8 cellular contexts compared by ENCODE assay signal in genomic region chr1:161621181-161622000, GRCh38. TPM values are rescaled to one million over a fixed set of nuclear protein-coding genes. Genes with fewer than 3 reads are reported as not detected.
DNase-seq lines count a peak whose midpoint lies in the region; ATAC-seq and TF ChIP-seq lines count a peak whose summit lies in the region.
"Not testable (repeated sequence)": the region's sequence is repeated elsewhere in the genome, so short reads cannot be mapped to it uniquely, and the experiment has no call there.

No MANE protein-coding gene starts in this region.

- not testable (repeated sequence) for H3K4ac ChIP-seq in mesendoderm (ENCODE audit: low read depth, low read length)

- not testable (repeated sequence) for DNase-seq in AG04449 (ENCODE audit: low read depth, low spot score); esophagus squamous epithelium (lab: John Stamatoyannopoulos, UW)
- peak; percentile 83 for DNase-seq in HS-5 (ENCODE audit: low read depth)
- DNase-seq in SK-MEL-5 (ENCODE audit: low read depth, low spot score), result peak; percentile 88
- DNase-seq in activated effector memory CD4-positive, alpha-beta T cell treated with anti-CD3 and anti-CD28 coated beads, Interleukin-2, amount 50 U/mL, for 16 hours, result peak; percentile 91
- peak; percentile 95 for DNase-seq in mesendoderm
- peak; percentile 91 for DNase-seq in stimulated activated CD4-positive, alpha-beta T cell treated with anti-CD3 and anti-CD28 coated beads, Interleukin-1b, Interleukin-23, amount 100 ng/mL, for 48 hours

- POLR2A ChIA-PET in AG04449 (lab: Yijun Ruan, JAX), result not testable (repeated sequence)

- not testable (repeated sequence) for H3K79me1 ChIP-seq in mesendoderm (ENCODE audit: low read length)

- peaks cover 0 to 13% (median 0%) of the 10 kb centered on the region in 3 donors for H3K4me1 ChIP-seq in esophagus squamous epithelium
- not testable (repeated sequence) for H3K4me1 ChIP-seq in mesendoderm (ENCODE audit: control insufficient read depth, low read depth, low read length)

- not testable (repeated sequence) for H2BK120ac ChIP-seq in mesendoderm (ENCODE audit: low read depth, low read length)

- peak overlapping the region; percentile 71 for H3K56ac ChIP-seq in mesendoderm (ENCODE audit: low read length)

- CTCF ChIA-PET in AG04449 (lab: Yijun Ruan, JAX), result interaction anchor here (0.9 kb wide), 1 partner anchor 89 kb away, joined by 3 read pairs; no protein-coding TSS in a partner anchor

- 2% methylated on average over 18 to 33 of the region's 41 CpGs for WGBS in esophagus squamous epithelium, 2 donors
- no CpG with 5 or more reads among the region's 41 CpGs for WGBS in mesendoderm (ENCODE audit: extremely low coverage, insufficient coverage, low lambda C conversion rate)

- H3K4me3 ChIP-seq in AG04449 (ENCODE audit: low read depth, low read length), result peak overlapping the region; percentile 66
- peak overlapping the region; percentile 5 to 61 (median 42) for H3K4me3 ChIP-seq in esophagus squamous epithelium
- H3K4me3 ChIP-seq in mesendoderm (ENCODE audit: low read length), result peak overlapping the region; percentile 82

- H3K9ac ChIP-seq in mesendoderm (ENCODE audit: low read length), result peak overlapping the region; percentile 59

- H3K79me2 ChIP-seq in mesendoderm (ENCODE audit: control insufficient read depth, insufficient read depth, low read length), result not testable (repeated sequence)

- not testable (repeated sequence) for H4K8ac ChIP-seq in mesendoderm (ENCODE audit: low read depth, low read length)

- not testable (repeated sequence) for H2BK15ac ChIP-seq in mesendoderm (replicated peaks; ENCODE audit: low read depth)

- peak overlapping the region; percentile 59 for H3K4me2 ChIP-seq in mesendoderm (ENCODE audit: low read length)

- H3K36me3 ChIP-seq in esophagus squamous epithelium; mesendoderm (ENCODE audit: control insufficient read depth, insufficient read depth, low read length): not testable (repeated sequence)

- peak overlapping the region in 3 of 4 donors; percentile 64 to 79 (median 75) for H3K27ac ChIP-seq in esophagus squamous epithelium
- not testable (repeated sequence) for H3K27ac ChIP-seq in mesendoderm (ENCODE audit: low read depth, low read length)

- peak; percentile 63 for ATAC-seq in GM18907 (IDR thresholded peaks at IDR 0.05; ENCODE audit: unreplicated experiment)

- not testable (repeated sequence) for TF ChIP-seq POLR2A in esophagus squamous epithelium (IDR thresholded peaks at IDR 0.05)

- H3K9me3 ChIP-seq in esophagus squamous epithelium, result not testable (repeated sequence)

- intact Hi-C loops in esophagus squamous epithelium (cut with DNase I), result not testable (repeated sequence)

- peaks cover 0 to 18% (median 0%) of the 10 kb centered on the region in 4 donors for H3K27me3 ChIP-seq in esophagus squamous epithelium
- not testable (repeated sequence) for H3K27me3 ChIP-seq in mesendoderm (ENCODE audit: insufficient read depth, low read length, poor library complexity)

- not testable (repeated sequence) for TF ChIP-seq CTCF in AG04449 (IDR thresholded peaks at IDR 0.05; ENCODE audit: insufficient read depth, low read length, missing control alignments); esophagus squamous epithelium (IDR thresholded peaks at IDR 0.05)

- H3K18ac ChIP-seq in mesendoderm (ENCODE audit: low read length), result not testable (repeated sequence)

- not testable (repeated sequence) for H2BK5ac ChIP-seq in mesendoderm (ENCODE audit: low read length)

- not testable (repeated sequence) for H4K5ac ChIP-seq in mesendoderm (ENCODE audit: low read length)

- H2AK5ac ChIP-seq in mesendoderm (ENCODE audit: low read length), result not testable (repeated sequence)

- H3K23ac ChIP-seq in mesendoderm (ENCODE audit: low read length), result not testable (repeated sequence)

- in situ Hi-C loops in SK-MEL-5 (cut with HindIII; ENCODE audit: low pct_unique_long_range_greater_than_20kb, low sequenced_read_pairs), result not testable (repeated sequence)

RNA-seq across cellular contexts. Expression of gene FCGR3B, which starts 9.6 kb away (rescaled TPM):
- total RNA-seq in SK-MEL-5 (2014; rRNA removed; shearing (Covaris generic)), result not detected in 2 replicates
- polyA plus RNA-seq in SK-MEL-5 (2015; cell fraction: cytosol; rRNA removed), result not detected in 2 replicates
- polyA plus RNA-seq in SK-MEL-5 (2015; cell fraction: nucleus; rRNA removed), result not detected in 2 replicates
- total RNA-seq in esophagus squamous epithelium, result under 1 TPM in 2 of 4 donors, not detected in 2; 0.53 to 0.57 TPM
- not detected for polyA plus RNA-seq in mesendoderm (2013, experiment 1 of 2)
- not detected for polyA plus RNA-seq in mesendoderm (2013, experiment 2 of 2)

RNA-seq across cellular contexts. Expression of gene FCGR2B, which starts 41.6 kb away (rescaled TPM):
- 1.1 and 1.3 TPM in 2 replicates for total RNA-seq in SK-MEL-5 (2014; rRNA removed; shearing (Covaris generic))
- polyA plus RNA-seq in SK-MEL-5 (2015; cell fraction: cytosol; rRNA removed), result 1.0 and 1.7 TPM in 2 replicates
- 2.0 and 2.9 TPM in 2 replicates for polyA plus RNA-seq in SK-MEL-5 (2015; cell fraction: nucleus; rRNA removed)
- total RNA-seq in esophagus squamous epithelium, result 10 to 100 TPM in 2 of 4 donors, 1 to 10 TPM in 2; 1.1 to 25.2 (median 7.4) TPM
- polyA plus RNA-seq in mesendoderm (2013, experiment 1 of 2), result not detected
- not detected for polyA plus RNA-seq in mesendoderm (2013, experiment 2 of 2)
